24 cellular contexts compared by ENCODE assay signal in the genomic region with DNA sequence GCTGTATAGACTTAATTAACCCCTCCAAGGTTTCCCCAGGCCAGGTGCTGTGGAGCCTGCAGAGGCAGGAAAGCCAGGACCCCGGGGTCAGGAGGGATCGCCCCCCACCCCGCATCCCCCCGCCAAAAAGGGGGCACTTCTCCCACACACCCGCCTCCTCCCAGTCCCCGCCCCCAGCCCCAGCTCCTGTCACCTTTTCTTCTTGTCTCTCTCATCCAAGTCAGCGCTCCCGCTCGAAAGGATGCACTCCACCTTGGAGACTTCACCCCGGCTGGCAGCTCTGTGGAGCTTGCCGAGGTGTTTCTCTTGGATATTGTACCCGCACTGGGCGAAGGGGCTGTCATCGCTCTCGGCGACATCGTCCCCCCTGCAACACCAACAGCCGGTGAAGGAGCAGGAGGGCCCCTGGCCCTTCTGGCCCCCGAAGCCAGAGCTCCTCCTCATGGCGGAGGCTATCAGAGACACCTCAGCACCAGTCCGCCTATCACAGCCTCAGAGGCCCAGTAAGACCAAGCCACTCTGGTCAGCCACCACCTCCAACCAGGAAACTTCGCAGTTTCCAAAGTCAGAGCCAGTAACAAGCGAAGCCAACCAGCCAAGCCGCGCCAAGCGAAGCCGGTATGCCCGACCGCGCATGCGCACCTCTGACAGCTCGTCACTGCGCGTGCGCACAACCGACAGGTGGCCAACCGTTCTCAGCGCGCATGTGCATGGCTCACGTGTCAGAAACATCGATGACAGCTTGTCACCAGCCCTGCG.
"Had no signal": no experiment of that assay in that cellular context is flagged by ENCODE, and none has a peak within 500 bp of the region (broad histone marks: within the 10 kb centered on the region; RNA-seq: fewer than 3 reads in every experiment).

No MANE protein-coding gene starts in this region.

- H3K27ac ChIP-seq: foreskin keratinocyte, heart right ventricle, left lung, neutrophil, right lobe of liver, stomach, tibial artery, WERI-Rb-1 had no signal

- H3K4me3 ChIP-seq: heart right ventricle, left lung, mucosa of descending colon, right lobe of liver, stomach, tibial artery had no signal

- H3K27me3 ChIP-seq: foreskin keratinocyte, right lobe of liver had no signal

- H3K36me3 ChIP-seq: heart right ventricle, left lung, neutrophil, right lobe of liver, stomach, tibial artery, WERI-Rb-1 had no signal

- H3K4me1 ChIP-seq: foreskin keratinocyte, heart right ventricle, left lung, right lobe of liver, stomach, tibial artery had no signal

- ATAC-seq: activated CD4-positive, CD25-positive, alpha-beta regulatory T cell treated with anti-CD3 and anti-CD28 coated beads, Interleukin-2, amount 50 U/mL, for 24 hours; esophagus mucosa; foreskin keratinocyte; heart right ventricle; left lung; mucosa of descending colon; T-helper 17 cell had no signal

- H3K9me3 ChIP-seq: left lung, mucosa of descending colon, neutrophil, right lobe of liver, tibial artery had no signal

- DNase-seq: activated CD4-positive, alpha-beta memory T cell treated with anti-CD3 and anti-CD28 coated beads for 36 hours; activated CD4-positive, alpha-beta T cell treated with anti-CD3 and anti-CD28 coated beads for 48 hours; activated CD8-positive, alpha-beta memory T cell treated with anti-CD3 and anti-CD28 coated beads, Interleukin-2, amount 50 U/mL, for 48 hours; activated gamma-delta T cell; activated naive CD4-positive, alpha-beta T cell treated with anti-CD3 and anti-CD28 coated beads, Interleukin-2, amount 10 ng/mL, durations not matched to agents 7 days and 5 days; activated T-cell treated with anti-CD3 and anti-CD28 coated beads, Interleukin-2, amount 50 U/mL, for 24 hours; amniotic stem cell; caudate nucleus; endodermal cell; foreskin keratinocyte; heart right ventricle; kidney glomerular epithelial cell; mucosa of descending colon; right lobe of liver; stimulated activated CD4-positive, alpha-beta T cell treated with anti-CD3 and anti-CD28 coated beads, Interleukin-4, amount 100 ng/mL, for 1 hour; stomach; T-helper 17 cell; T1000; tibial artery; WERI-Rb-1 had no signal
